In the genomic region with DNA sequence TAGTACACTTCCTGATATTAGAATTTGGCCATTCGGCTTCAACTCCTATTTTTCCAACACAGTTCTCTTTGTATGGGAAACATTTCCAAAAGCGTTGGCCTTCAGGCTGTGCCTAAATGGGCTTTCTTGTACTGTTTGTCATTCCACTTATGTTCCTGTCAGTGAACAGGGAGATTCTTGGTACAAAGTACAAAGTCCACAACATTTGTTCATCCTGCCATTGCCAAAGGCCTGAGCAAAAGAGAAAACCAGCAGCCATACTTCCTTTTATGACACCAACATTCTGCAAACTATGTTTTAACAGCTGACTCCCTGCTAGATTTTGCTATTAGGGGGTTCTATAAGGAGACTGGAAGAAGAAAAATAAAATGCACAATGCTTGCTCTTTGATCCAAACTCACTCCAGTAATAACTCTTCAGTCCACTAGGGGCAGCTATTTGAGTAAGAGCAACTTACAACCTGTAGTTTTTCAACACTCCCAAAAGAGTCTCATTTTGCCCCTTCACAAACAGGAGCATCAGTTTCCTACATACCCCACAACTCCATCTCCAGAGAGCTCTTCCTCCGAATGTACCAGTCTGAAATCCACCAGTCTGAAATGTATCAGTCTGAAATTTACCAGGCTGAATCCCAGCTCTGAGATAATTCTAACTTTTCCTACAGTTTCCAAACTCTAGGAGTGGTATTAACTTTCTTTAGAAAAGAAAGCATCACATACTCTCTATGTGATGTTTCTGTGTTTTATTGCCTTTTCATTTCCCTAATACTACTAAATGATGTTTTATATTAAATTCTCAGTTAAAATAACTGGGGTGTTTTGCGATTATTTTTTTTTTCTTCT, we compare ENCODE assay signal across 8 cellular contexts.
DNase-seq lines count a peak whose midpoint lies in the region; ATAC-seq and TF ChIP-seq lines count a peak whose summit lies in the region.

No MANE protein-coding gene starts in this region.

- no TSS peak for BruUV-seq in A673 (replicated peaks; lab: Mats Ljungman, UMichigan)

- TF ChIP-seq CTCF in A673 (conservative IDR thresholded peaks at IDR 0.05; ENCODE audit: low read depth, low read length) (peak; percentile 40; the same call in 1 of the 2 replicates), Loucy (conservative IDR thresholded peaks at IDR 0.05; ENCODE audit: low read length) (peak; percentile 57), endodermal cell (conservative IDR thresholded peaks at IDR 0.05) (peak; percentile 84)

- CTCF ChIA-PET in A673 (lab: Charles Lee): no interaction called here

- no peaks in the 10 kb centered on the region for H3K36me3 Mint-ChIP-seq in endodermal cell (ENCODE audit: low read depth)

- DNase-seq in A673 (ENCODE audit: low spot score): peak; percentile 1
- no peak for DNase-seq in endodermal cell
- DNase-seq in activated CD4-positive, CD25-positive, alpha-beta regulatory T cell (lab: John Stamatoyannopoulos, UW): no peak
- DNase-seq in NCI-H128 (lab: John Stamatoyannopoulos, UW; ENCODE audit: unreplicated experiment): no peak
- no peak for DNase-seq in head of caudate nucleus

- peaks cover 3% of the 10 kb centered on the region for H3K4me1 Mint-ChIP-seq in endodermal cell

- no peaks in the 10 kb centered on the region for H3F3A ChIP-seq in Loucy (ENCODE audit: low read depth)

- H3K9me3 ChIP-seq in A673 (ENCODE audit: low read depth, low read length, poor library complexity, severe bottlenecking): peaks cover 5% of the 10 kb centered on the region
- no peaks in the 10 kb centered on the region for H3K9me3 ChIP-seq in Loucy (ENCODE audit: insufficient read depth, low read depth, low read length)
- no peaks in the 10 kb centered on the region for H3K9me3 ChIP-seq in endodermal cell (ENCODE audit: control insufficient read depth, low read length)

- no peak overlapping the region for H3K27ac Mint-ChIP-seq in endodermal cell

- 83 to 93% methylated on average over 3 to 4 of the region's 4 CpGs for WGBS in endodermal cell (ENCODE audit: insufficient coverage in 1 of 2, insufficient read length in 1 of 2), 2 experiments

- H3K9ac ChIP-seq in Loucy (ENCODE audit: low read depth, low read length, poor library complexity, severe bottlenecking): no peak overlapping the region
- no peak overlapping the region for H3K9ac ChIP-seq in endodermal cell (ENCODE audit: extremely low read depth, low read length, poor library complexity, severe bottlenecking)

- ATAC-seq in GM18870 (IDR thresholded peaks at IDR 0.05; ENCODE audit: unreplicated experiment) (peak; percentile 69), HG03175 (IDR thresholded peaks at IDR 0.05; ENCODE audit: unreplicated experiment) (no peak)

- H4K20me1 ChIP-seq in Loucy (ENCODE audit: insufficient read depth, low read length, poor library complexity, severe bottlenecking): no peaks in the 10 kb centered on the region

- no peaks in the 10 kb centered on the region for H3K9me2 ChIP-seq in Loucy (replicated peaks; ENCODE audit: low read depth, low read length)

- no peaks in the 10 kb centered on the region for H3K27me3 Mint-ChIP-seq in endodermal cell (ENCODE audit: insufficient read depth)

- H3K27ac ChIP-seq in A673 (ENCODE audit: low read depth, low read length, poor library complexity, severe bottlenecking) (no peak overlapping the region), endodermal cell (ENCODE audit: low read depth, low read length) (no peak overlapping the region)

- H3K79me2 ChIP-seq in Loucy (ENCODE audit: insufficient read depth, low read length): no peaks in the 10 kb centered on the region

- no peaks in the 10 kb centered on the region for H3K4me1 ChIP-seq in A673 (ENCODE audit: insufficient read depth, low read length, poor library complexity, severe bottlenecking)
- H3K4me1 ChIP-seq in Loucy (ENCODE audit: insufficient read depth, low read length, poor library complexity, severe bottlenecking): no peaks in the 10 kb centered on the region
- peaks cover 4% of the 10 kb centered on the region for H3K4me1 ChIP-seq in endodermal cell (ENCODE audit: control insufficient read depth, insufficient read depth, low read length)

- no peaks in the 10 kb centered on the region for H3K9me3 Mint-ChIP-seq in endodermal cell

- no peak overlapping the region for H3K4me2 ChIP-seq in Loucy (ENCODE audit: low read depth, low read length, poor library complexity, severe bottlenecking)

- intact Hi-C loops in A673 (cut with micrococcal nuclease; ENCODE audit: unreplicated experiment) (no loop called here), head of caudate nucleus (cut with DNase I) (no loop called here)

- POLR2A ChIA-PET in A673 (lab: Charles Lee; ENCODE audit: low non-redundant PET): no interaction called here

- H3K36me3 ChIP-seq in A673 (ENCODE audit: insufficient read depth, low read length, poor library complexity, severe bottlenecking) (no peaks in the 10 kb centered on the region), Loucy (ENCODE audit: insufficient read depth, low read length) (no peaks in the 10 kb centered on the region), endodermal cell (ENCODE audit: control insufficient read depth, insufficient read depth, low read length) (no peaks in the 10 kb centered on the region)

- H3K27me3 ChIP-seq in A673 (replicated peaks; ENCODE audit: insufficient read depth, low read depth, low read length, poor library complexity): no peaks in the 10 kb centered on the region
- no peaks in the 10 kb centered on the region for H3K27me3 ChIP-seq in Loucy (ENCODE audit: insufficient read depth, low read length, poor library complexity, severe bottlenecking)
- no peaks in the 10 kb centered on the region for H3K27me3 ChIP-seq in endodermal cell (ENCODE audit: control insufficient read depth, insufficient read depth, low read length, poor library complexity, severe bottlenecking)

- no peak overlapping the region for H2AFZ ChIP-seq in Loucy (ENCODE audit: low read length)

- no peak overlapping the region for H3K4me3 ChIP-seq in A673 (ENCODE audit: low read depth, low read length, poor library complexity, severe bottlenecking)
- H3K4me3 ChIP-seq in Loucy (ENCODE audit: low read length, poor library complexity, severe bottlenecking): no peak overlapping the region
- H3K4me3 ChIP-seq in endodermal cell (ENCODE audit: low read length): no peak overlapping the region

- no peak overlapping the region for H3K4me3 Mint-ChIP-seq in endodermal cell
